Comparison of ENCODE assay signal across 8 cellular contexts in genomic region chr17:32497431-32498205, GRCh38. TPM values are rescaled to one million over a fixed set of nuclear protein-coding genes. Genes with fewer than 3 reads are reported as not detected.
DNase-seq lines count a peak whose midpoint lies in the region; ATAC-seq and TF ChIP-seq lines count a peak whose summit lies in the region.
"Had no signal": no experiment of that assay in that cellular context is flagged by ENCODE, and none has a peak within 500 bp of the region (broad histone marks: within the 10 kb centered on the region; RNA-seq: fewer than 3 reads in every experiment).

No MANE protein-coding gene starts in this region.

- H3K27ac ChIP-seq in coronary artery = peak overlapping the region; percentile 75 to 88

- TF ChIP-seq CTCF in coronary artery (IDR thresholded peaks at IDR 0.05) (no peak), retinal pigment epithelial cell (conservative IDR thresholded peaks at IDR 0.05; ENCODE audit: low read depth, low read length) (peak; percentile 1)

- H3K4me3 ChIP-seq in coronary artery = no peak overlapping the region
- no peak overlapping the region for H3K4me3 ChIP-seq in retinal pigment epithelial cell (ENCODE audit: low read length)

- no peak for ATAC-seq in HG03039 (IDR thresholded peaks at IDR 0.05; ENCODE audit: unreplicated experiment)

- peak; percentile 61 for DNase-seq in EH (ENCODE audit: low read depth)
- peak; percentile 57 for DNase-seq in M059J (ENCODE audit: low read depth)
- DNase-seq in coronary artery (ENCODE audit: low spot score) = no peak
- DNase-seq in retinal pigment epithelial cell (ENCODE audit: low read depth) = no peak
- DNase-seq in activated CD8-positive, alpha-beta memory T cell treated with anti-CD3 and anti-CD28 coated beads for 24 hours = no peak
- no peak for DNase-seq in stimulated activated CD4-positive, alpha-beta T cell treated with anti-CD3 and anti-CD28 coated beads, Interleukin-4, amount 100 ng/mL, for 24 hours
- DNase-seq: NCI-H1105 treated with DMSO at 0.1 percent for 48 hours had no signal

RNA-seq across cellular contexts. Expression of gene CDK5R1, which starts 10.8 kb away (rescaled TPM):
- 2.8 and 3.7 TPM in 2 replicates for total RNA-seq in M059J (2014; rRNA removed; shearing (Covaris generic))

RNA-seq across cellular contexts. Expression of gene PSMD11, which starts 53.3 kb away (rescaled TPM):
- total RNA-seq in M059J (2014; rRNA removed; shearing (Covaris generic)) = 70.0 and 102 TPM in 2 replicates

Comparison
In these comparisons a context has a peak if more than half of its experiments do, and no peak if none do; other contexts are left out.
1. DNase-seq: peak in EH (single experiment) and M059J (single experiment); none in coronary artery (single experiment), retinal pigment epithelial cell (single experiment), activated CD8-positive, alpha-beta memory T cell treated with anti-CD3 and anti-CD28 coated beads for 24 hours (single experiment) and stimulated activated CD4-positive, alpha-beta T cell treated with anti-CD3 and anti-CD28 coated beads, Interleukin-4, amount 100 ng/mL, for 24 hours (single experiment).